Comparison of ENCODE assay signal across 8 cellular contexts in genomic region chr13:25980255-25980654, GRCh38.
DNase-seq lines count a peak whose midpoint lies in the region; ATAC-seq and TF ChIP-seq lines count a peak whose summit lies in the region.

No MANE protein-coding gene starts in this region.

- H3K9ac ChIP-seq in adipocyte (ENCODE audit: low read length) (no peak overlapping the region), mesenchymal stem cell (ENCODE audit: low read length) (no peak overlapping the region)

- H3K9me3 Mint-ChIP-seq in Calu3 (ENCODE audit: low read depth, unreplicated experiment): no peaks in the 10 kb centered on the region
- H3K9me3 Mint-ChIP-seq in activated T-helper 17 cell treated with anti-CD3 and anti-CD28 coated beads, Interleukin-2, amount 50 U/mL, for 72 hours: no peaks in the 10 kb centered on the region

- H3K79me1 ChIP-seq in mesenchymal stem cell (replicated peaks; ENCODE audit: low read length, poor library complexity, severe bottlenecking): no peaks in the 10 kb centered on the region

- CTCF ChIA-PET in Calu3 (lab: Charles Lee): no interaction called here

- H3K9me3 ChIP-seq in adipocyte (ENCODE audit: control insufficient read depth, low read length) (no peaks in the 10 kb centered on the region), mesenchymal stem cell (ENCODE audit: control insufficient read depth, low read length) (no peaks in the 10 kb centered on the region)

- peak overlapping the region; percentile 7 for H2AK5ac ChIP-seq in mesenchymal stem cell (ENCODE audit: low read length, severe bottlenecking)

- no peak for TF ChIP-seq CTCF in Calu3 (IDR thresholded peaks at IDR 0.05; ENCODE audit: unreplicated experiment)

- no peak overlapping the region for H3K18ac ChIP-seq in mesenchymal stem cell (ENCODE audit: low read depth in 1 of 2, low read length in 2 of 2)

- peaks cover 19% of the 10 kb centered on the region for H3K4me1 Mint-ChIP-seq in Calu3 (ENCODE audit: low read depth, unreplicated experiment)
- H3K4me1 Mint-ChIP-seq in activated T-helper 17 cell treated with anti-CD3 and anti-CD28 coated beads, Interleukin-2, amount 50 U/mL, for 72 hours: peaks cover 5% of the 10 kb centered on the region

- no peak overlapping the region for H2AFZ ChIP-seq in mesenchymal stem cell (ENCODE audit: low read depth, low read length)

- no peak overlapping the region for H3K27ac Mint-ChIP-seq in Calu3 (ENCODE audit: unreplicated experiment)
- H3K27ac Mint-ChIP-seq in activated T-helper 17 cell treated with anti-CD3 and anti-CD28 coated beads, Interleukin-2, amount 50 U/mL, for 72 hours: no peak overlapping the region

- no peaks in the 10 kb centered on the region for H3K27me3 Mint-ChIP-seq in Calu3 (ENCODE audit: unreplicated experiment)
- no peaks in the 10 kb centered on the region for H3K27me3 Mint-ChIP-seq in activated T-helper 17 cell treated with anti-CD3 and anti-CD28 coated beads, Interleukin-2, amount 50 U/mL, for 72 hours

- H2BK5ac ChIP-seq in mesenchymal stem cell (ENCODE audit: low read depth, low read length, poor library complexity, severe bottlenecking): no peak overlapping the region

- H3K4me3 ChIP-seq in adipocyte (ENCODE audit: low read length): no peak overlapping the region
- H3K4me3 ChIP-seq in mesenchymal stem cell (ENCODE audit: insufficient read depth in 1 of 2, low read depth in 1 of 2, low read length in 2 of 2): no peak overlapping the region

- ATAC-seq in activated T-helper 17 cell treated with anti-CD3 and anti-CD28 coated beads, Interleukin-2, amount 50 U/mL, for 72 hours (replicated peaks): no peak
- no peak for ATAC-seq in GM21360 (IDR thresholded peaks at IDR 0.05; ENCODE audit: unreplicated experiment)
- ATAC-seq in stimulated activated naive CD8-positive, alpha-beta T cell treated with anti-CD3 and anti-CD28 coated beads, Interleukin-15, Interleukin-2, amounts not matched to agents 100 U/mL and 50 U/mL, for 24 hours: no peak
- ATAC-seq in left lobe of liver: no peak

- H3K36me3 ChIP-seq in adipocyte (ENCODE audit: control insufficient read depth, insufficient read depth, low read length, severe bottlenecking) (no peaks in the 10 kb centered on the region), mesenchymal stem cell (ENCODE audit: control insufficient read depth in 1 of 2, insufficient read depth in 2 of 2, low read depth in 1 of 2, low read length in 2 of 2) (no peaks in the 10 kb centered on the region)

- H3K4me3 Mint-ChIP-seq in Calu3 (ENCODE audit: low read depth, unreplicated experiment): no peak overlapping the region
- H3K4me3 Mint-ChIP-seq in activated T-helper 17 cell treated with anti-CD3 and anti-CD28 coated beads, Interleukin-2, amount 50 U/mL, for 72 hours: no peak overlapping the region

- 14% methylated on average over 2 of the region's 2 CpGs for WGBS in mesenchymal stem cell

- BruUV-seq in Calu3 (replicated peaks; lab: Mats Ljungman, UMichigan): no TSS peak

- intact Hi-C loops in Calu3 (cut with micrococcal nuclease; ENCODE audit: unreplicated experiment): loop anchor here (5.0 kb wide), 2 partner anchors 42 to 82 kb away; no protein-coding TSS in a partner anchor

- no peak overlapping the region for H2BK15ac ChIP-seq in mesenchymal stem cell (ENCODE audit: low read depth, poor library complexity, severe bottlenecking)

- H3K27me3 ChIP-seq in adipocyte (replicated peaks; ENCODE audit: control insufficient read depth, insufficient read depth, low read length): peaks cover 4% of the 10 kb centered on the region
- H3K27me3 ChIP-seq in mesenchymal stem cell (ENCODE audit: control insufficient read depth in 1 of 2, insufficient read depth in 1 of 2, low read length in 2 of 2): peaks cover 0 to 7% of the 10 kb centered on the region in 2 experiments

- H4K8ac ChIP-seq in mesenchymal stem cell (ENCODE audit: low read length): no peak overlapping the region

- peak; percentile 50 for DNase-seq in Calu3
- peak; percentile 75 for DNase-seq in HT-29 (ENCODE audit: low spot score)
- peak; percentile 32 for DNase-seq in adipocyte (ENCODE audit: low read depth)
- DNase-seq in mesenchymal stem cell: peak; percentile 35
- DNase-seq in stimulated activated naive CD8-positive, alpha-beta T cell treated with anti-CD3 and anti-CD28 coated beads, Interleukin-15, Interleukin-2, amounts not matched to agents 100 U/mL and 50 U/mL, for 24 hours: no peak
- no peak for DNase-seq in left lobe of liver (ENCODE audit: low spot score)

- H3K4me1 ChIP-seq in adipocyte (ENCODE audit: control insufficient read depth, insufficient read depth, low read length) (no peaks in the 10 kb centered on the region), mesenchymal stem cell (ENCODE audit: control insufficient read depth, insufficient read depth, low read depth, low read length) (peaks cover 8% of the 10 kb centered on the region)

- H3K23ac ChIP-seq in mesenchymal stem cell (ENCODE audit: low read length in 2 of 2): no peak overlapping the region

- H2BK120ac ChIP-seq in mesenchymal stem cell (ENCODE audit: low read depth, low read length): no peak overlapping the region

- no peak overlapping the region for H3K4ac ChIP-seq in mesenchymal stem cell (ENCODE audit: low read depth in 1 of 2, low read length in 2 of 2)

- H3K4me2 ChIP-seq in mesenchymal stem cell (ENCODE audit: low read length, poor library complexity, severe bottlenecking): no peak overlapping the region

- H3K14ac ChIP-seq in mesenchymal stem cell (ENCODE audit: low read length in 2 of 2): no peak overlapping the region

- H3K36me3 Mint-ChIP-seq in Calu3 (ENCODE audit: insufficient read depth, unreplicated experiment): no peaks in the 10 kb centered on the region
- H3K36me3 Mint-ChIP-seq in activated T-helper 17 cell treated with anti-CD3 and anti-CD28 coated beads, Interleukin-2, amount 50 U/mL, for 72 hours (ENCODE audit: low read depth): no peaks in the 10 kb centered on the region

- no peak overlapping the region for H2BK12ac ChIP-seq in mesenchymal stem cell (ENCODE audit: low read length in 2 of 2)

- H3K27ac ChIP-seq in mesenchymal stem cell (ENCODE audit: low read length, poor library complexity, severe bottlenecking): no peak overlapping the region

- no peak overlapping the region for H4K91ac ChIP-seq in mesenchymal stem cell (ENCODE audit: low read length)

Comparison
In these comparisons a context has a peak if more than half of its experiments do, and no peak if none do; other contexts are left out.
1. DNase-seq: peak in Calu3 (single experiment), HT-29 (single experiment), adipocyte (single experiment) and mesenchymal stem cell (single experiment); none in stimulated activated naive CD8-positive, alpha-beta T cell treated with anti-CD3 and anti-CD28 coated beads, Interleukin-15, Interleukin-2, amounts not matched to agents 100 U/mL and 50 U/mL, for 24 hours (single experiment) and left lobe of liver (single experiment).